ENCODE assay signal across 1 cellular context in the genomic region with DNA sequence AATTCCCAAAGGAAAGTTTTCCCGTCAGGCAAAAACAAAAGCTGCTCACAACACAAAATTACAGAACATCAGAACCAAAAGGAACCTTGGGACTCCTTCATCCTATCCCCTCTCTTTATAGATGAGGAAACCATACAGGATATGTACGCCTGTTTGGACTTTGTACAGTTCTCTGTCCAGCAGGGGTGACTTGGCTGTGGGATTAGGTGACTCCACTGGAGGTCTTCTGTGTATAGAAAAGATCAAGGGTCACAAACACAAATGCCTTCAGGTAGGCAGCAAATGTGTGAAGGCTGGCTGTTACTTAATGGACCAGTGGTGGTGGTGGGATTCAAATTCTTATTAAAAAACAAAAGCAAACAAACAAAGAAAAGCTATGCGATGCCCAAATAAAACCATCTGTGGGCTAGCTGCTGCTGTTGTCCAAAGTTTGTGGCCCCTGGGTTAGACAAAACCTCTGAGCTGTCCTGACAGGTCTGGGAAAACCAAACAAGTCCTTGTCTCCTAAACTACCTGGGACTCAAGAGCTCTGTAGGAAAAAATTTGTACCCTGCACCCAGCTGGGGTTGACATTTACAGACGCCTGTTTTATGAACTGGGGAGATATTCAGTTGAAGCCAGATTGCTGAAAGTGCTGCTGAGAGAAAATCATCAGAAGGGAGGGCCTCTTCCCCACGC.
TF ChIP-seq lines count a peak whose summit lies in the region.

No MANE protein-coding gene starts in this region.

TF ChIP-seq in HepG2, 621 proteins besides CTCF, POLR2A, EP300 and RAD21 (continues in another document):
- TF ChIP-seq, protein P1, sequence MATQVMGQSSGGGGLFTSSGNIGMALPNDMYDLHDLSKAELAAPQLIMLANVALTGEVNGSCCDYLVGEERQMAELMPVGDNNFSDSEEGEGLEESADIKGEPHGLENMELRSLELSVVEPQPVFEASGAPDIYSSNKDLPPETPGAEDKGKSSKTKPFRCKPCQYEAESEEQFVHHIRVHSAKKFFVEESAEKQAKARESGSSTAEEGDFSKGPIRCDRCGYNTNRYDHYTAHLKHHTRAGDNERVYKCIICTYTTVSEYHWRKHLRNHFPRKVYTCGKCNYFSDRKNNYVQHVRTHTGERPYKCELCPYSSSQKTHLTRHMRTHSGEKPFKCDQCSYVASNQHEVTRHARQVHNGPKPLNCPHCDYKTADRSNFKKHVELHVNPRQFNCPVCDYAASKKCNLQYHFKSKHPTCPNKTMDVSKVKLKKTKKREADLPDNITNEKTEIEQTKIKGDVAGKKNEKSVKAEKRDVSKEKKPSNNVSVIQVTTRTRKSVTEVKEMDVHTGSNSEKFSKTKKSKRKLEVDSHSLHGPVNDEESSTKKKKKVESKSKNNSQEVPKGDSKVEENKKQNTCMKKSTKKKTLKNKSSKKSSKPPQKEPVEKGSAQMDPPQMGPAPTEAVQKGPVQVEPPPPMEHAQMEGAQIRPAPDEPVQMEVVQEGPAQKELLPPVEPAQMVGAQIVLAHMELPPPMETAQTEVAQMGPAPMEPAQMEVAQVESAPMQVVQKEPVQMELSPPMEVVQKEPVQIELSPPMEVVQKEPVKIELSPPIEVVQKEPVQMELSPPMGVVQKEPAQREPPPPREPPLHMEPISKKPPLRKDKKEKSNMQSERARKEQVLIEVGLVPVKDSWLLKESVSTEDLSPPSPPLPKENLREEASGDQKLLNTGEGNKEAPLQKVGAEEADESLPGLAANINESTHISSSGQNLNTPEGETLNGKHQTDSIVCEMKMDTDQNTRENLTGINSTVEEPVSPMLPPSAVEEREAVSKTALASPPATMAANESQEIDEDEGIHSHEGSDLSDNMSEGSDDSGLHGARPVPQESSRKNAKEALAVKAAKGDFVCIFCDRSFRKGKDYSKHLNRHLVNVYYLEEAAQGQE (IDR thresholded peaks at IDR 0.05; ENCODE audit: borderline replicate concordance in 1 of 2, low read depth in 1 of 2, low read length in 2 of 2): peak in 1 of 2 experiments; percentile 86
- TF ChIP-seq EHMT2 (IDR thresholded peaks at IDR 0.05; ENCODE audit: borderline replicate concordance, low read depth, low read length) (peak; percentile 81; the same call in 1 of the 2 replicates), ZNF644 (CRISPR knock-in tag; IDR thresholded peaks at IDR 0.05; ENCODE audit: low read depth) (peak; percentile 85; the same call in 1 of the 2 replicates), FOXA3 (CRISPR knock-in tag; IDR thresholded peaks at IDR 0.05) (peak; percentile 22; the same call in 1 of the 2 replicates), ELF1 (CRISPR knock-in tag; IDR thresholded peaks at IDR 0.05) (0 out of 2 replicates have a peak, but pooled peaks have one; percentile 12), ZBTB7B (CRISPR knock-in tag; IDR thresholded peaks at IDR 0.05) (peak; percentile 74; the same call in 1 of the 2 replicates), ZNF878 (CRISPR knock-in tag; IDR thresholded peaks at IDR 0.05) (peak; percentile 29; the same call in 1 of the 2 replicates), HDAC2 (CRISPR knock-in tag; IDR thresholded peaks at IDR 0.05) (0 out of 2 replicates have a peak, but pooled peaks have one; percentile 25), CCDC6 (CRISPR knock-in tag; IDR thresholded peaks at IDR 0.05) (no peak; the same call in 1 of the 2 replicates), HMG20A (CRISPR knock-in tag; IDR thresholded peaks at IDR 0.05; ENCODE audit: borderline replicate concordance) (peak; percentile 25; the same call in 1 of the 2 replicates), SAP130 (CRISPR knock-in tag; IDR thresholded peaks at IDR 0.05; ENCODE audit: low read depth) (peak; percentile 61; the same call in 1 of the 2 replicates), ZNF251 (CRISPR knock-in tag; IDR thresholded peaks at IDR 0.05) (no peak), RARA (CRISPR knock-in tag; IDR thresholded peaks at IDR 0.05) (peak; percentile 32; the same call in 1 of the 2 replicates), REL (CRISPR knock-in tag; conservative IDR thresholded peaks at IDR 0.05) (no peak), SNAI1 (CRISPR knock-in tag; IDR thresholded peaks at IDR 0.05; ENCODE audit: borderline replicate concordance) (peak; percentile 74; the same call in 1 of the 2 replicates), ZFP41 (CRISPR knock-in tag; IDR thresholded peaks at IDR 0.05; ENCODE audit: borderline replicate concordance) (0 out of 2 replicates have a peak, but pooled peaks have one; percentile 13), ELF3 (CRISPR knock-in tag; IDR thresholded peaks at IDR 0.05) (peak; percentile 47; the same call in 1 of the 2 replicates), HNF4G (IDR thresholded peaks at IDR 0.05; ENCODE audit: borderline replicate concordance, low read depth, low read length) (peak; percentile 96), HNF4G (CRISPR knock-in tag; IDR thresholded peaks at IDR 0.05; ENCODE audit: borderline replicate concordance, low read depth) (peak; percentile 91), ZSCAN25 (CRISPR knock-in tag; IDR thresholded peaks at IDR 0.05) (peak; percentile 40; the same call in 1 of the 2 replicates), ZNF776 (CRISPR knock-in tag; IDR thresholded peaks at IDR 0.05) (no peak), U2AF1 (optimal IDR thresholded peaks at IDR 0.05; ENCODE audit: low read depth, low read length) (peak; percentile 15), BCL6 (CRISPR knock-in tag; IDR thresholded peaks at IDR 0.05) (0 out of 2 replicates have a peak, but pooled peaks have one; percentile 7), FOXJ3 (CRISPR knock-in tag; IDR thresholded peaks at IDR 0.05; ENCODE audit: borderline replicate concordance) (peak; percentile 39; the same call in 1 of the 2 replicates), YEATS2 (CRISPR knock-in tag; IDR thresholded peaks at IDR 0.05; ENCODE audit: borderline replicate concordance) (peak; percentile 20; the same call in 1 of the 2 replicates), ZNF558 (CRISPR knock-in tag; IDR thresholded peaks at IDR 0.05; ENCODE audit: borderline replicate concordance) (0 out of 2 replicates have a peak, but pooled peaks have one; percentile 15), NCOR1 (IDR thresholded peaks at IDR 0.05; ENCODE audit: borderline replicate concordance, low read length) (peak; percentile 86; the same call in 1 of the 2 replicates), WIZ (CRISPR knock-in tag; IDR thresholded peaks at IDR 0.05) (0 out of 2 replicates have a peak, but pooled peaks have one; percentile 59), RFX1 (IDR thresholded peaks at IDR 0.05) (no peak), ZEB1 (IDR thresholded peaks at IDR 0.05; ENCODE audit: insufficient replicate concordance, low read depth) (peak; percentile 87), ZNF570 (CRISPR knock-in tag; IDR thresholded peaks at IDR 0.05; ENCODE audit: borderline replicate concordance) (0 out of 2 replicates have a peak, but pooled peaks have one; percentile 47), ZNF382 (CRISPR knock-in tag; IDR thresholded peaks at IDR 0.05; ENCODE audit: borderline replicate concordance) (no peak), HNF4A (CRISPR knock-in tag; IDR thresholded peaks at IDR 0.05) (peak; percentile 94), JUN (CRISPR knock-in tag; IDR thresholded peaks at IDR 0.05) (no peak), PITX1 (CRISPR knock-in tag; IDR thresholded peaks at IDR 0.05) (peak; percentile 60; the same call in 1 of the 2 replicates), ZNF264 (CRISPR knock-in tag; IDR thresholded peaks at IDR 0.05) (peak; percentile 76), NAIF1 (CRISPR knock-in tag; IDR thresholded peaks at IDR 0.05; ENCODE audit: borderline replicate concordance) (peak; percentile 68; the same call in 1 of the 2 replicates), GTF2F1 (IDR thresholded peaks at IDR 0.05; ENCODE audit: low read length) (no peak), RXRB (CRISPR knock-in tag; IDR thresholded peaks at IDR 0.05; ENCODE audit: borderline replicate concordance) (0 out of 2 replicates have a peak, but pooled peaks have one; percentile 23), SOX6 (IDR thresholded peaks at IDR 0.05) (no peak), SOX6 (CRISPR knock-in tag; IDR thresholded peaks at IDR 0.05) (peak; percentile 15; the same call in 1 of the 2 replicates), IRF2 (CRISPR knock-in tag; IDR thresholded peaks at IDR 0.05) (no peak), KLF6 (CRISPR knock-in tag; IDR thresholded peaks at IDR 0.05) (0 out of 2 replicates have a peak, but pooled peaks have one; percentile 21), RCOR2 (CRISPR knock-in tag; IDR thresholded peaks at IDR 0.05) (0 out of 2 replicates have a peak, but pooled peaks have one; percentile 14), NR2F1 (CRISPR knock-in tag; IDR thresholded peaks at IDR 0.05) (peak; percentile 53 to 77; a peak in 3 of 4 replicates)
- TF ChIP-seq, protein P2, sequence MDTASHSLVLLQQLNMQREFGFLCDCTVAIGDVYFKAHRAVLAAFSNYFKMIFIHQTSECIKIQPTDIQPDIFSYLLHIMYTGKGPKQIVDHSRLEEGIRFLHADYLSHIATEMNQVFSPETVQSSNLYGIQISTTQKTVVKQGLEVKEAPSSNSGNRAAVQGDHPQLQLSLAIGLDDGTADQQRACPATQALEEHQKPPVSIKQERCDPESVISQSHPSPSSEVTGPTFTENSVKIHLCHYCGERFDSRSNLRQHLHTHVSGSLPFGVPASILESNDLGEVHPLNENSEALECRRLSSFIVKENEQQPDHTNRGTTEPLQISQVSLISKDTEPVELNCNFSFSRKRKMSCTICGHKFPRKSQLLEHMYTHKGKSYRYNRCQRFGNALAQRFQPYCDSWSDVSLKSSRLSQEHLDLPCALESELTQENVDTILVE (CRISPR knock-in tag; IDR thresholded peaks at IDR 0.05): peak; percentile 29; the same call in 1 of the 2 replicates
- TF ChIP-seq, protein P3, sequence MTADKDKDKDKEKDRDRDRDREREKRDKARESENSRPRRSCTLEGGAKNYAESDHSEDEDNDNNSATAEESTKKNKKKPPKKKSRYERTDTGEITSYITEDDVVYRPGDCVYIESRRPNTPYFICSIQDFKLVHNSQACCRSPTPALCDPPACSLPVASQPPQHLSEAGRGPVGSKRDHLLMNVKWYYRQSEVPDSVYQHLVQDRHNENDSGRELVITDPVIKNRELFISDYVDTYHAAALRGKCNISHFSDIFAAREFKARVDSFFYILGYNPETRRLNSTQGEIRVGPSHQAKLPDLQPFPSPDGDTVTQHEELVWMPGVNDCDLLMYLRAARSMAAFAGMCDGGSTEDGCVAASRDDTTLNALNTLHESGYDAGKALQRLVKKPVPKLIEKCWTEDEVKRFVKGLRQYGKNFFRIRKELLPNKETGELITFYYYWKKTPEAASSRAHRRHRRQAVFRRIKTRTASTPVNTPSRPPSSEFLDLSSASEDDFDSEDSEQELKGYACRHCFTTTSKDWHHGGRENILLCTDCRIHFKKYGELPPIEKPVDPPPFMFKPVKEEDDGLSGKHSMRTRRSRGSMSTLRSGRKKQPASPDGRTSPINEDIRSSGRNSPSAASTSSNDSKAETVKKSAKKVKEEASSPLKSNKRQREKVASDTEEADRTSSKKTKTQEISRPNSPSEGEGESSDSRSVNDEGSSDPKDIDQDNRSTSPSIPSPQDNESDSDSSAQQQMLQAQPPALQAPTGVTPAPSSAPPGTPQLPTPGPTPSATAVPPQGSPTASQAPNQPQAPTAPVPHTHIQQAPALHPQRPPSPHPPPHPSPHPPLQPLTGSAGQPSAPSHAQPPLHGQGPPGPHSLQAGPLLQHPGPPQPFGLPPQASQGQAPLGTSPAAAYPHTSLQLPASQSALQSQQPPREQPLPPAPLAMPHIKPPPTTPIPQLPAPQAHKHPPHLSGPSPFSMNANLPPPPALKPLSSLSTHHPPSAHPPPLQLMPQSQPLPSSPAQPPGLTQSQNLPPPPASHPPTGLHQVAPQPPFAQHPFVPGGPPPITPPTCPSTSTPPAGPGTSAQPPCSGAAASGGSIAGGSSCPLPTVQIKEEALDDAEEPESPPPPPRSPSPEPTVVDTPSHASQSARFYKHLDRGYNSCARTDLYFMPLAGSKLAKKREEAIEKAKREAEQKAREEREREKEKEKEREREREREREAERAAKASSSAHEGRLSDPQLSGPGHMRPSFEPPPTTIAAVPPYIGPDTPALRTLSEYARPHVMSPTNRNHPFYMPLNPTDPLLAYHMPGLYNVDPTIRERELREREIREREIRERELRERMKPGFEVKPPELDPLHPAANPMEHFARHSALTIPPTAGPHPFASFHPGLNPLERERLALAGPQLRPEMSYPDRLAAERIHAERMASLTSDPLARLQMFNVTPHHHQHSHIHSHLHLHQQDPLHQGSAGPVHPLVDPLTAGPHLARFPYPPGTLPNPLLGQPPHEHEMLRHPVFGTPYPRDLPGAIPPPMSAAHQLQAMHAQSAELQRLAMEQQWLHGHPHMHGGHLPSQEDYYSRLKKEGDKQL (CRISPR knock-in tag; IDR thresholded peaks at IDR 0.05; ENCODE audit: low read depth): no peak
- TF ChIP-seq, protein P4, sequence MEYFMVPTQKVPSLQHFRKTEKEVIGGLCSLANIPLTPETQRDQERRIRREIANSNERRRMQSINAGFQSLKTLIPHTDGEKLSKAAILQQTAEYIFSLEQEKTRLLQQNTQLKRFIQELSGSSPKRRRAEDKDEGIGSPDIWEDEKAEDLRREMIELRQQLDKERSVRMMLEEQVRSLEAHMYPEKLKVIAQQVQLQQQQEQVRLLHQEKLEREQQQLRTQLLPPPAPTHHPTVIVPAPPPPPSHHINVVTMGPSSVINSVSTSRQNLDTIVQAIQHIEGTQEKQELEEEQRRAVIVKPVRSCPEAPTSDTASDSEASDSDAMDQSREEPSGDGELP (IDR thresholded peaks at IDR 0.05; ENCODE audit: borderline replicate concordance, low read depth): 0 out of 2 replicates have a peak, but pooled peaks have one; percentile 14
- TF ChIP-seq, protein P5, sequence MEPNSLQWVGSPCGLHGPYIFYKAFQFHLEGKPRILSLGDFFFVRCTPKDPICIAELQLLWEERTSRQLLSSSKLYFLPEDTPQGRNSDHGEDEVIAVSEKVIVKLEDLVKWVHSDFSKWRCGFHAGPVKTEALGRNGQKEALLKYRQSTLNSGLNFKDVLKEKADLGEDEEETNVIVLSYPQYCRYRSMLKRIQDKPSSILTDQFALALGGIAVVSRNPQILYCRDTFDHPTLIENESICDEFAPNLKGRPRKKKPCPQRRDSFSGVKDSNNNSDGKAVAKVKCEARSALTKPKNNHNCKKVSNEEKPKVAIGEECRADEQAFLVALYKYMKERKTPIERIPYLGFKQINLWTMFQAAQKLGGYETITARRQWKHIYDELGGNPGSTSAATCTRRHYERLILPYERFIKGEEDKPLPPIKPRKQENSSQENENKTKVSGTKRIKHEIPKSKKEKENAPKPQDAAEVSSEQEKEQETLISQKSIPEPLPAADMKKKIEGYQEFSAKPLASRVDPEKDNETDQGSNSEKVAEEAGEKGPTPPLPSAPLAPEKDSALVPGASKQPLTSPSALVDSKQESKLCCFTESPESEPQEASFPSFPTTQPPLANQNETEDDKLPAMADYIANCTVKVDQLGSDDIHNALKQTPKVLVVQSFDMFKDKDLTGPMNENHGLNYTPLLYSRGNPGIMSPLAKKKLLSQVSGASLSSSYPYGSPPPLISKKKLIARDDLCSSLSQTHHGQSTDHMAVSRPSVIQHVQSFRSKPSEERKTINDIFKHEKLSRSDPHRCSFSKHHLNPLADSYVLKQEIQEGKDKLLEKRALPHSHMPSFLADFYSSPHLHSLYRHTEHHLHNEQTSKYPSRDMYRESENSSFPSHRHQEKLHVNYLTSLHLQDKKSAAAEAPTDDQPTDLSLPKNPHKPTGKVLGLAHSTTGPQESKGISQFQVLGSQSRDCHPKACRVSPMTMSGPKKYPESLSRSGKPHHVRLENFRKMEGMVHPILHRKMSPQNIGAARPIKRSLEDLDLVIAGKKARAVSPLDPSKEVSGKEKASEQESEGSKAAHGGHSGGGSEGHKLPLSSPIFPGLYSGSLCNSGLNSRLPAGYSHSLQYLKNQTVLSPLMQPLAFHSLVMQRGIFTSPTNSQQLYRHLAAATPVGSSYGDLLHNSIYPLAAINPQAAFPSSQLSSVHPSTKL (CRISPR knock-in tag; IDR thresholded peaks at IDR 0.05): peak; percentile 79
